In genomic region chr17:67509390-67509789, GRCh38 we compare ENCODE assay signal across 8 cellular contexts.
DNase-seq lines count a peak whose midpoint lies in the region; ATAC-seq and TF ChIP-seq lines count a peak whose summit lies in the region.
"Not testable (repeated sequence)": the region's sequence is repeated elsewhere in the genome, so short reads cannot be mapped to it uniquely, and the experiment has no call there.

No MANE protein-coding gene starts in this region.

- not testable (repeated sequence) for ATAC-seq in lower lobe of right lung

- H3K79me2 ChIP-seq in ACC112 (ENCODE audit: control insufficient read depth, insufficient read depth, low read length, unreplicated experiment); MM.1S (ENCODE audit: low read length); osteoblast (ENCODE audit: insufficient read depth, low read length): not testable (repeated sequence)

- 0 out of 2 replicates have a peak overlapping the region, but pooled peaks have one; percentile 18 for H3K9ac ChIP-seq in MM.1S (ENCODE audit: low read length)
- H3K9ac ChIP-seq in subcutaneous abdominal adipose tissue (ENCODE audit: low read length in 5 of 5), result not testable (repeated sequence)

- not testable (repeated sequence) for H3K9me3 ChIP-seq in MM.1S (replicated peaks; ENCODE audit: insufficient read depth, low read length); esophagus muscularis mucosa; lower lobe of right lung; osteoblast (ENCODE audit: low read depth, low read length); subcutaneous abdominal adipose tissue (ENCODE audit: control insufficient read depth in 5 of 5, low read length in 5 of 5); vagina

- H3F3A ChIP-seq in MM.1S (ENCODE audit: insufficient read depth, low read length), result not testable (repeated sequence)

- peak overlapping the region; percentile 29 for H2AFZ ChIP-seq in ACC112 (ENCODE audit: low read length, unreplicated experiment)
- not testable (repeated sequence) for H2AFZ ChIP-seq in MM.1S (ENCODE audit: low read length)
- peak overlapping the region; percentile 81 for H2AFZ ChIP-seq in osteoblast (ENCODE audit: low read length)

- not testable (repeated sequence) for H3K4me1 ChIP-seq in ACC112 (ENCODE audit: control insufficient read depth, insufficient read depth, low read length, unreplicated experiment); MM.1S (ENCODE audit: low read length)
- peaks cover 9 to 17% (median 14%) of the 10 kb centered on the region in 4 donors for H3K4me1 ChIP-seq in esophagus muscularis mucosa
- peaks cover 18% of the 10 kb centered on the region for H3K4me1 ChIP-seq in lower lobe of right lung
- peaks cover 11% of the 10 kb centered on the region for H3K4me1 ChIP-seq in osteoblast (ENCODE audit: insufficient read depth, low read length)
- peaks cover 0 to 14% (median 9%) of the 10 kb centered on the region in 5 donors for H3K4me1 ChIP-seq in subcutaneous abdominal adipose tissue (ENCODE audit: control insufficient read depth in 5 of 5, insufficient read depth in 5 of 5, low read length in 5 of 5)
- H3K4me1 ChIP-seq in vagina, result peaks cover 21% of the 10 kb centered on the region

- TF ChIP-seq CTCF in MM.1S (IDR thresholded peaks at IDR 0.05; ENCODE audit: low read length); esophagus muscularis mucosa (IDR thresholded peaks at IDR 0.05); lower lobe of right lung (IDR thresholded peaks at IDR 0.05); osteoblast (IDR thresholded peaks at IDR 0.05; ENCODE audit: extremely low read depth, low read depth, low read length); vagina (IDR thresholded peaks at IDR 0.05): not testable (repeated sequence)

- not testable (repeated sequence) for H4K20me1 ChIP-seq in MM.1S (ENCODE audit: insufficient read depth, low read length); osteoblast (ENCODE audit: insufficient read depth, low read length)

- TF ChIP-seq POLR2A in esophagus muscularis mucosa (IDR thresholded peaks at IDR 0.05; ENCODE audit: low read depth); vagina (IDR thresholded peaks at IDR 0.05): not testable (repeated sequence)

- DNase-seq in MM.1S; esophagus muscularis mucosa (ENCODE audit: extremely low spot score); lower lobe of right lung; osteoblast (ENCODE audit: insufficient read length, low spot score, missing footprints); vagina (ENCODE audit: extremely low spot score in 2 of 2): not testable (repeated sequence)

- not testable (repeated sequence) for H3K9me2 ChIP-seq in MM.1S (replicated peaks; ENCODE audit: insufficient read depth, low read length)

- not testable (repeated sequence) for H3K36me3 ChIP-seq in ACC112 (ENCODE audit: insufficient read depth, low read length); MM.1S (replicated peaks; ENCODE audit: insufficient read depth, low read length); esophagus muscularis mucosa; lower lobe of right lung; osteoblast (ENCODE audit: insufficient read depth, low read length); subcutaneous abdominal adipose tissue (ENCODE audit: control insufficient read depth in 5 of 5, insufficient read depth in 5 of 5, low read length in 5 of 5); vagina

- intact Hi-C loops in esophagus muscularis mucosa (cut with DNase I); lower lobe of right lung (cut with DNase I); vagina (cut with DNase I): not testable (repeated sequence)

- WGBS in esophagus muscularis mucosa, result 92% methylated on average over 5 of the region's 5 CpGs

- H3K27me3 ChIP-seq in ACC112 (ENCODE audit: insufficient read depth, low read length); MM.1S (replicated peaks; ENCODE audit: insufficient read depth, low read length); esophagus muscularis mucosa; lower lobe of right lung (ENCODE audit: low read depth); osteoblast (ENCODE audit: insufficient read depth, low read length); subcutaneous abdominal adipose tissue (ENCODE audit: control insufficient read depth in 5 of 5, insufficient read depth in 4 of 5, low read length in 5 of 5); vagina: not testable (repeated sequence)

- H3K4me3 ChIP-seq in ACC112 (ENCODE audit: low read depth, low read length) (peak overlapping the region; percentile 53), MM.1S (ENCODE audit: low read length) (peak overlapping the region; percentile 29; the same call in 1 of the 2 replicates), osteoblast (ENCODE audit: insufficient read depth, low read length) (peak overlapping the region; percentile 63)
- H3K4me3 ChIP-seq in esophagus muscularis mucosa; lower lobe of right lung; subcutaneous abdominal adipose tissue (ENCODE audit: low read depth in 1 of 5, low read length in 5 of 5); vagina: not testable (repeated sequence)

- H3K27ac ChIP-seq in ACC112 (ENCODE audit: low read depth, low read length), result peak overlapping the region; percentile 78
- H3K27ac ChIP-seq in MM.1S (ENCODE audit: low read length), result peak overlapping the region; percentile 7; the same call in 1 of the 2 replicates
- peak overlapping the region; percentile 19 for H3K27ac ChIP-seq in angular gyrus (ENCODE audit: low read depth, low read length)
- H3K27ac ChIP-seq in esophagus muscularis mucosa (replicated peaks in 1 of 4), result peak overlapping the region; percentile 10 to 37 (median 34)
- H3K27ac ChIP-seq in lower lobe of right lung, result peak overlapping the region; percentile 54
- peak overlapping the region; percentile 68 for H3K27ac ChIP-seq in osteoblast (ENCODE audit: low read depth, low read length)
- H3K27ac ChIP-seq in subcutaneous abdominal adipose tissue (ENCODE audit: low read depth, low read length), result peak overlapping the region; percentile 71
- H3K27ac ChIP-seq in vagina, result peak overlapping the region; percentile 8

- TF ChIP-seq EP300 in esophagus muscularis mucosa (IDR thresholded peaks at IDR 0.05), result not testable (repeated sequence)

- peak overlapping the region; percentile 54; the same call in 1 of the 2 replicates for H3K4me2 ChIP-seq in MM.1S (ENCODE audit: low read depth, low read length)
- H3K4me2 ChIP-seq in osteoblast (ENCODE audit: insufficient read depth, low read length), result peak overlapping the region; percentile 74

Comparison
In these comparisons a context has a peak if more than half of its experiments do, and no peak if none do; other contexts are left out.
1. H3K27ac ChIP-seq: peak in every context shown above with its lines; median percentile 78 in ACC112; 71 in subcutaneous abdominal adipose tissue; 68 in osteoblast; 54 in lower lobe of right lung; 34 in esophagus muscularis mucosa; 19 in angular gyrus; 8 in vagina; 7 in MM.1S.